Comparison of ENCODE assay signal across 27 cellular contexts in genomic region chr5:84149094-84149493, GRCh38.
DNase-seq lines count a peak whose midpoint lies in the region; TF ChIP-seq lines count a peak whose summit lies in the region.
"Had no signal": no experiment of that assay in that cellular context is flagged by ENCODE, and none has a peak within 500 bp of the region (broad histone marks: within the 10 kb centered on the region; RNA-seq: fewer than 3 reads in every experiment).

No MANE protein-coding gene starts in this region.

- H3K9me3 ChIP-seq in endodermal cell (ENCODE audit: control insufficient read depth, low read length) (no peaks in the 10 kb centered on the region), iPS DF 6.9 (ENCODE audit: control insufficient read depth, insufficient read depth, low read length) (no peaks in the 10 kb centered on the region)
- H3K9me3 ChIP-seq: Caco-2, SJCRH30 had no signal

- no peak overlapping the region for H3K9ac ChIP-seq in endodermal cell (ENCODE audit: extremely low read depth, low read length, poor library complexity, severe bottlenecking)
- H3K9ac ChIP-seq: GM23248 had no signal

- TF ChIP-seq CTCF in endodermal cell (conservative IDR thresholded peaks at IDR 0.05) (peak; percentile 31), dorsolateral prefrontal cortex (IDR thresholded peaks at IDR 0.05 in 54 of 56, conservative IDR thresholded peaks at IDR 0.05 in 2 of 56; ENCODE audit: low read depth in 1 of 56, partially characterized antibody in 56 of 56) (no peak)

- WGBS in endodermal cell (ENCODE audit: insufficient coverage in 1 of 2, insufficient read length in 1 of 2), 2 experiments, result 89 to 96% methylated on average over 3 of the region's 3 CpGs
- WGBS in iPS DF 6.9 (ENCODE audit: insufficient coverage, insufficient read length), result no CpG with 5 or more reads among the region's 3 CpGs

- H3K36me3 ChIP-seq in endodermal cell (ENCODE audit: control insufficient read depth, insufficient read depth, low read length) (no peaks in the 10 kb centered on the region), iPS DF 6.9 (ENCODE audit: control insufficient read depth, insufficient read depth, low read length) (no peaks in the 10 kb centered on the region)
- H3K36me3 ChIP-seq: SJCRH30 had no signal

- no peaks in the 10 kb centered on the region for H3K4me1 Mint-ChIP-seq in endodermal cell
- H3K4me1 Mint-ChIP-seq: B cell had no signal

- intact Hi-C loops in dorsolateral prefrontal cortex (cut with DNase I), result no loop called here

- H3K4me3 ChIP-seq in endodermal cell (ENCODE audit: low read length) (no peak overlapping the region), iPS DF 6.9 (ENCODE audit: low read length) (no peak overlapping the region), dorsolateral prefrontal cortex (no peak overlapping the region)
- H3K4me3 ChIP-seq: GM23248, PC-9, SJCRH30 had no signal

- H3K4me3 Mint-ChIP-seq in endodermal cell, result no peak overlapping the region
- H3K4me3 Mint-ChIP-seq: B cell; CD8-positive, alpha-beta T cell had no signal

- no peak overlapping the region for H3K27ac ChIP-seq in endodermal cell (ENCODE audit: low read depth, low read length)
- no peak overlapping the region for H3K27ac ChIP-seq in iPS DF 6.9 (ENCODE audit: low read length)
- H3K27ac ChIP-seq in dorsolateral prefrontal cortex, result no peak overlapping the region
- H3K27ac ChIP-seq: 22Rv1, C4-2B, GM23248, PC-9, SJCRH30 had no signal

- H3K27ac Mint-ChIP-seq in endodermal cell, result peak overlapping the region; percentile 13
- H3K27ac Mint-ChIP-seq: B cell; CD8-positive, alpha-beta T cell had no signal

- H3K36me3 Mint-ChIP-seq in endodermal cell (ENCODE audit: low read depth), result no peaks in the 10 kb centered on the region
- H3K36me3 Mint-ChIP-seq: CD8-positive, alpha-beta T cell had no signal

- DNase-seq in NCI-H82 (lab: John Stamatoyannopoulos, UW) (peak; percentile 38), NCI-H82 treated with DMSO at 0.1 percent for 48 hours (lab: John Stamatoyannopoulos, UW; ENCODE audit: unreplicated experiment) (no peak), endodermal cell (peak; percentile 53), iPS DF 6.9 (ENCODE audit: low read depth, low spot score) (peak; percentile 5), dorsolateral prefrontal cortex (no peak), MV-4-11 (lab: John Stamatoyannopoulos, UW) (no peak), NCI-H1105 (lab: John Stamatoyannopoulos, UW) (no peak), NCI-H446 (lab: John Stamatoyannopoulos, UW) (no peak)
- DNase-seq: Caco-2; CD8-positive, alpha-beta T cell; GM23248; IMR-90; KG1; MM.1S; NCI-H1048; NCI-H1417 treated with DMSO at 0.1 percent for 48 hours; NCI-H187; NCI-H2081 treated with DMSO at 0.1 percent for 48 hours; NCI-H2171; NCI-H226; NCI-H524; NCI-H748 treated with DMSO at 0.1 percent for 48 hours; PC-9; SJCRH30 had no signal

- H3K4me1 ChIP-seq in endodermal cell (ENCODE audit: control insufficient read depth, insufficient read depth, low read length) (no peaks in the 10 kb centered on the region), iPS DF 6.9 (ENCODE audit: control insufficient read depth, insufficient read depth, low read length) (no peaks in the 10 kb centered on the region)
- H3K4me1 ChIP-seq: Caco-2 had no signal

- H3K27me3 ChIP-seq in endodermal cell (ENCODE audit: control insufficient read depth, insufficient read depth, low read length, poor library complexity, severe bottlenecking) (no peaks in the 10 kb centered on the region), iPS DF 6.9 (ENCODE audit: control insufficient read depth, insufficient read depth, low read length) (no peaks in the 10 kb centered on the region), dorsolateral prefrontal cortex (no peaks in the 10 kb centered on the region)
- H3K27me3 ChIP-seq: SJCRH30 had no signal

- H3K27me3 Mint-ChIP-seq in endodermal cell (ENCODE audit: insufficient read depth), result no peaks in the 10 kb centered on the region
- H3K27me3 Mint-ChIP-seq: B cell had no signal

- no peaks in the 10 kb centered on the region for H3K9me3 Mint-ChIP-seq in endodermal cell
- H3K9me3 Mint-ChIP-seq: CD8-positive, alpha-beta T cell had no signal

Comparison
In these comparisons a context has a peak if more than half of its experiments do, and no peak if none do; other contexts are left out.
1. DNase-seq: peak in NCI-H82 (single experiment), endodermal cell (single experiment) and iPS DF 6.9 (single experiment); none in NCI-H82 treated with DMSO at 0.1 percent for 48 hours (single experiment), dorsolateral prefrontal cortex (0 of 10), MV-4-11 (single experiment), NCI-H1105 (single experiment) and NCI-H446 (0 of 2).